35 cellular contexts compared by ENCODE assay signal in the genomic region with DNA sequence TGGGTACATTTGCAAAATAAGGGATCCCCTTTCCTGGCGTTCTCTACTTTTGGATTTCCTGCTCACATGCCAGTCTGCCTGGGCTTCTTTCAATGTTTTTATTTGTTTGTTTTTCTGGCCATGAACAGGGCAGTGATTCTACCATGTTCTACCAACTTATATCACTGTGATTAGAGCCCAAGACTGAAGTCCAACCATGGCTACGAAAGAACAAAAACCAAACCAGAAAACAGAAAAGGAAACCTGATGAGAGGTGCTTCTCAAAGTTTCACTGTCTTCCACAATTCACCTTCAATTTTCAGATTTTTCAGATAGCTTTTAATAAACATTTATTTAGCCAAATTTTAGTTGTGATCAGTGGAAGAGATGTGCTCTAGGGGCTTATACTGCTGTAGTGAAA.
"Had no signal": no experiment of that assay in that cellular context is flagged by ENCODE, and none has a peak within 500 bp of the region (broad histone marks: within the 10 kb centered on the region; RNA-seq: fewer than 3 reads in every experiment).

No MANE protein-coding gene starts in this region.

- DNase-seq: Kasumi-1, MG63, MM.1S, MV-4-11, NCI-H1048, NCI-H1092, NCI-H1092 treated with DMSO at 0.1 percent for 48 hours, NCI-H1105, NCI-H1105 treated with DMSO at 0.1 percent for 48 hours, NCI-H1417, NCI-H1417 treated with DMSO at 0.1 percent for 48 hours, NCI-H1436, NCI-H1436 treated with DMSO at 0.1 percent for 48 hours, NCI-H146, NCI-H1694, NCI-H1694 treated with DMSO at 0.1 percent for 48 hours, NCI-H187, NCI-H187 treated with DMSO at 0.1 percent for 48 hours, NCI-H1930, NCI-H2029, NCI-H2029 treated with DMSO at 0.1 percent for 48 hours, NCI-H2081, NCI-H2081 treated with DMSO at 0.1 percent for 48 hours, NCI-H2107, NCI-H2171, NCI-H2171 treated with DMSO at 0.1 percent for 48 hours, NCI-H2227 treated with DMSO at 0.1 percent for 48 hours, NCI-H226, NCI-H345, NCI-H446, NCI-H446 treated with DMSO at 0.1 percent for 48 hours, NCI-H510A, NCI-H510A treated with DMSO at 0.1 percent for 48 hours, NCI-H524, NCI-H524 treated with DMSO at 0.1 percent for 48 hours had no signal

- H3K4me3 ChIP-seq: MG63 had no signal

- H3K27me3 ChIP-seq: MG63 had no signal

- H3K36me3 ChIP-seq: MG63 had no signal

- H3K9me3 ChIP-seq: MG63 had no signal
